1 cellular context compared by ENCODE assay signal in genomic region chr7:148882192-148882591, GRCh38.
TF ChIP-seq lines count a peak whose summit lies in the region.

No MANE protein-coding gene starts in this region.

TF ChIP-seq in HEK293, 187 proteins besides CTCF, POLR2A, EP300 and RAD21 (continued from another document):
- TF ChIP-seq ZNF692 (tag by site-specific recombination; IDR thresholded peaks at IDR 0.05) (no peak), TSHZ1 (tag by site-specific recombination; IDR thresholded peaks at IDR 0.05; ENCODE audit: borderline replicate concordance) (no peak), ZNF366 (tag by site-specific recombination; conservative IDR thresholded peaks at IDR 0.05) (peak; percentile 40; the same call in 1 of the 2 replicates), ZFHX2 (tag by site-specific recombination; conservative IDR thresholded peaks at IDR 0.05) (no peak), ZNF148 (tag by site-specific recombination; IDR thresholded peaks at IDR 0.05; ENCODE audit: borderline replicate concordance) (no peak), ZNF518A (tag by site-specific recombination; conservative IDR thresholded peaks at IDR 0.05; ENCODE audit: low read depth) (no peak), ATF2 (tag by site-specific recombination; IDR thresholded peaks at IDR 0.05; ENCODE audit: low read depth) (peak; percentile 47; the same call in 1 of the 2 replicates), ZNF843 (tag by site-specific recombination; IDR thresholded peaks at IDR 0.05) (no peak), AEBP2 (tag by site-specific recombination; IDR thresholded peaks at IDR 0.05; ENCODE audit: borderline replicate concordance) (no peak), ZBTB20 (tag by site-specific recombination; IDR thresholded peaks at IDR 0.05) (no peak), KLF16 (tag by site-specific recombination; IDR thresholded peaks at IDR 0.05) (0 out of 2 replicates have a peak, but pooled peaks have one; percentile 1), SALL2 (tag by site-specific recombination; IDR thresholded peaks at IDR 0.05; ENCODE audit: borderline replicate concordance) (no peak), ZNF624 (tag by site-specific recombination; IDR thresholded peaks at IDR 0.05) (no peak), ZXDB (tag by site-specific recombination; IDR thresholded peaks at IDR 0.05) (no peak), OVOL3 (tag by site-specific recombination; IDR thresholded peaks at IDR 0.05) (no peak), ZNF174 (tag by site-specific recombination; IDR thresholded peaks at IDR 0.05) (no peak), PRDM1 (tag by site-specific recombination; IDR thresholded peaks at IDR 0.05) (0 out of 2 replicates have a peak, but pooled peaks have one; percentile 36), ZNF280D (tag by site-specific recombination; IDR thresholded peaks at IDR 0.05) (no peak)
